In the genomic region with DNA sequence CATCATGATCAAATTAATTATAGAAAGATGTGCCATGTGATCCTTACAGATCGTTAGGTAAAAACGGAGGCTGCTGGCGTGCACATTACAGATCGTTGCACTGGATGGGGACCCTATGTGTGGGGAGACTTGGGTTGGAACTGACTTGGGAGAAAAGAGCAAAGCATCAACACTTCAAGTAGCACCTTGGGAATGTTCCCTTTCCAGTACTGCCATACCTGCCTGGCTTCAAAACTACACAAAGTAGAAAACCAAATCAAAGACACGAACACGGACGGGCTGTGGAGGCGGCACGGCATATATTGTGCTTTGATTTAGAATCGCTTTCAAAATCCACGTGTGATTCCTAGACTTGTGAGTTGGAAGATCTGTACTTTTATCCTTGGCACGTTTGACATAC, we compare ENCODE assay signal across 8 cellular contexts. TPM values are rescaled to one million over a fixed set of nuclear protein-coding genes. Genes with fewer than 3 reads are reported as not detected.
A peak's percentile ranks its signal among the peaks of the same experiment; 100 is the strongest.
DNase-seq lines count a peak whose midpoint lies in the region; ATAC-seq and TF ChIP-seq lines count a peak whose summit lies in the region.

No MANE protein-coding gene starts in this region.

- peaks cover 4% of the 10 kb centered on the region for H3K36me3 Mint-ChIP-seq in brain

- H3K4me1 Mint-ChIP-seq in brain, result peaks cover 47% of the 10 kb centered on the region

- no peak overlapping the region for H2AFZ ChIP-seq in ACC112 (ENCODE audit: low read length, unreplicated experiment)

- no peak for TF ChIP-seq CTCF in brain (conservative IDR thresholded peaks at IDR 0.05)

- DNase-seq in NCI-H187 treated with DMSO at 0.1 percent for 48 hours (lab: John Stamatoyannopoulos, UW), result no peak
- DNase-seq in mesenteric fat pad (ENCODE audit: low spot score), result no peak
- DNase-seq in CD1c-positive myeloid dendritic cell (ENCODE audit: extremely low spot score), result no peak

- H3K27ac Mint-ChIP-seq in brain, result peak overlapping the region in 4 of 5 experiments; percentile 40 to 79 (median 59)

- H3K4me1 ChIP-seq in ACC112 (ENCODE audit: control insufficient read depth, insufficient read depth, low read length, unreplicated experiment) (peaks cover 51% of the 10 kb centered on the region), HUES64 (ENCODE audit: insufficient read depth, low read length) (peaks cover 4% of the 10 kb centered on the region; the same call in 1 of the 2 replicates), mucosa of rectum (ENCODE audit: control insufficient read depth in 2 of 2, insufficient read depth in 2 of 2, low read length in 2 of 2) (peaks cover 0 to 4% of the 10 kb centered on the region in 2 donors)

- no peaks in the 10 kb centered on the region for H3K9me3 ChIP-seq in HUES64 (ENCODE audit: insufficient read depth, low read depth, low read length)
- no peaks in the 10 kb centered on the region for H3K9me3 ChIP-seq in mucosa of rectum (ENCODE audit: control insufficient read depth in 2 of 2, low read length in 2 of 2)

- H3K9ac ChIP-seq in HUES64 (ENCODE audit: low read depth, low read length), result peak overlapping the region; percentile 84; the same call in 1 of the 2 replicates
- H3K9ac ChIP-seq in mucosa of rectum (ENCODE audit: low read depth in 1 of 2, low read length in 2 of 2), result peak overlapping the region; percentile 72 to 76

- H3K4me3 ChIP-seq in ACC112 (ENCODE audit: low read depth, low read length) (peak overlapping the region; percentile 88), HUES64 (ENCODE audit: low read length) (peak overlapping the region; percentile 89), mucosa of rectum (ENCODE audit: low read length in 2 of 2) (peak overlapping the region; percentile 69 to 79)

- H3K79me2 ChIP-seq in ACC112 (ENCODE audit: control insufficient read depth, insufficient read depth, low read length, unreplicated experiment), result peaks cover 79% of the 10 kb centered on the region

- 7% methylated on average over 11 of the region's 12 CpGs for WGBS in HUES64

- peaks cover 4% of the 10 kb centered on the region for H3K36me3 ChIP-seq in ACC112 (ENCODE audit: insufficient read depth, low read length)
- H3K36me3 ChIP-seq in HUES64 (ENCODE audit: insufficient read depth, low read length), result peaks cover 18% of the 10 kb centered on the region
- H3K36me3 ChIP-seq in mucosa of rectum (ENCODE audit: control insufficient read depth in 2 of 2, insufficient read depth in 2 of 2, low read length in 2 of 2), result peaks cover 0 to 3% of the 10 kb centered on the region in 2 donors

- H3K9me3 Mint-ChIP-seq in brain, result no peaks in the 10 kb centered on the region

- no peaks in the 10 kb centered on the region for H3K27me3 ChIP-seq in ACC112 (ENCODE audit: insufficient read depth, low read length)
- no peaks in the 10 kb centered on the region for H3K27me3 ChIP-seq in HUES64 (ENCODE audit: insufficient read depth, low read length)
- H3K27me3 ChIP-seq in mucosa of rectum (ENCODE audit: control insufficient read depth in 2 of 2, insufficient read depth in 2 of 2, low read length in 2 of 2), result no peaks in the 10 kb centered on the region

- H3K4me3 Mint-ChIP-seq in brain, result peak overlapping the region; percentile 80 to 92 (median 86)

- no peak for ATAC-seq in GM19351 (IDR thresholded peaks at IDR 0.05; ENCODE audit: unreplicated experiment)

- peaks cover 3% of the 10 kb centered on the region for H3K27me3 Mint-ChIP-seq in brain

- H3K27ac ChIP-seq in ACC112 (ENCODE audit: low read depth, low read length) (peak overlapping the region; percentile 89), HUES64 (ENCODE audit: low read depth, low read length) (no peak overlapping the region), mucosa of rectum (ENCODE audit: low read depth in 2 of 2, low read length in 2 of 2) (peak overlapping the region; percentile 80 to 81)

RNA-seq across cellular contexts. Expression of a gene that starts 0.9 kb away (rescaled TPM):
- 4.3 TPM for polyA plus RNA-seq in HUES64 (2013, experiment 1 of 2)
- 7.0 TPM for polyA plus RNA-seq in HUES64 (2013, experiment 2 of 2)
- polyA plus RNA-seq in brain (ENCODE audit: insufficient read depth, low read depth, low replicate concordance), result 22.3 TPM
- total RNA-seq in mesenteric fat pad, result 6.8 TPM

RNA-seq across cellular contexts. Expression of a gene that starts 0.9 kb away (rescaled TPM):
- 12.5 TPM for polyA plus RNA-seq in HUES64 (2013, experiment 1 of 2)
- polyA plus RNA-seq in HUES64 (2013, experiment 2 of 2), result 11.8 TPM
- 12.7 TPM for polyA plus RNA-seq in brain (ENCODE audit: insufficient read depth, low read depth, low replicate concordance)
- 26.3 TPM for total RNA-seq in mesenteric fat pad

RNA-seq across cellular contexts. Expression of a gene that starts 1.3 kb away (rescaled TPM):
- polyA plus RNA-seq in HUES64 (2013, experiment 1 of 2), result 19.9 TPM
- 18.5 TPM for polyA plus RNA-seq in HUES64 (2013, experiment 2 of 2)
- polyA plus RNA-seq in brain (ENCODE audit: insufficient read depth, low read depth, low replicate concordance), result 9.4 TPM
- total RNA-seq in mesenteric fat pad, result 20.5 TPM

RNA-seq across cellular contexts. Expression of a gene that starts 43.4 kb away (rescaled TPM):
- 58.2 TPM for polyA plus RNA-seq in HUES64 (2013, experiment 1 of 2)
- 68.7 TPM for polyA plus RNA-seq in HUES64 (2013, experiment 2 of 2)
- 150 TPM for polyA plus RNA-seq in brain (ENCODE audit: insufficient read depth, low read depth, low replicate concordance)
- 116 TPM for total RNA-seq in mesenteric fat pad

RNA-seq across cellular contexts. Expression of a gene that starts 47.5 kb away (rescaled TPM):
- polyA plus RNA-seq in HUES64 (2013, experiment 1 of 2), result 1.0 TPM
- 1.4 TPM for polyA plus RNA-seq in HUES64 (2013, experiment 2 of 2)
- polyA plus RNA-seq in brain (ENCODE audit: insufficient read depth, low read depth, low replicate concordance), result 7.3 TPM
- total RNA-seq in mesenteric fat pad, result 43.5 TPM
